1 cellular context compared by ENCODE assay signal in the genomic region with DNA sequence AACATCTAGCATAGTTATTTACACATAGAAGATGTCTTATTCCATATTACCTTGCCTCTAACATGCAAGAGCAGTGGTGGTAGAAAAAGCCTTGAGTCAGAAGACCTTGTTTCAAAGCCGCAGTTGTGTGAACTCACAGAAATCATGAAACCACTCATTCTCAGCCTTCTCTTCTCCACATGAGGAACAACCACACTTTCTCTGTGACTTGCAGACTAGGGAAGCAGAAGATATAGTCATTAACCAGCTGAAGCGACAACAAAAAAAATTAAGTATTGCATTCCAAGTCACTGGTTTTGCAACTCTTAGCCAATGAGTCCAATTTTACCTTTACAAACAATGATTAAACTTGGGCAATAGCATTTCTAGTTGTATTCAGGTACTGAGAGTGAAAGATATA.
TF ChIP-seq lines count a peak whose summit lies in the region.

No MANE protein-coding gene starts in this region.

TF ChIP-seq in HepG2, 621 proteins besides CTCF, POLR2A, EP300 and RAD21 (continued from another document):
- TF ChIP-seq, protein P1, sequence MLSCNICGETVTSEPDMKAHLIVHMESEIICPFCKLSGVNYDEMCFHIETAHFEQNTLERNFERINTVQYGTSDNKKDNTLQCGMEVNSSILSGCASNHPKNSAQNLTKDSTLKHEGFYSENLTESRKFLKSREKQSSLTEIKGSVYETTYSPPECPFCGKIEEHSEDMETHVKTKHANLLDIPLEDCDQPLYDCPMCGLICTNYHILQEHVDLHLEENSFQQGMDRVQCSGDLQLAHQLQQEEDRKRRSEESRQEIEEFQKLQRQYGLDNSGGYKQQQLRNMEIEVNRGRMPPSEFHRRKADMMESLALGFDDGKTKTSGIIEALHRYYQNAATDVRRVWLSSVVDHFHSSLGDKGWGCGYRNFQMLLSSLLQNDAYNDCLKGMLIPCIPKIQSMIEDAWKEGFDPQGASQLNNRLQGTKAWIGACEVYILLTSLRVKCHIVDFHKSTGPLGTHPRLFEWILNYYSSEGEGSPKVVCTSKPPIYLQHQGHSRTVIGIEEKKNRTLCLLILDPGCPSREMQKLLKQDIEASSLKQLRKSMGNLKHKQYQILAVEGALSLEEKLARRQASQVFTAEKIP (CRISPR knock-in tag; IDR thresholded peaks at IDR 0.05; ENCODE audit: borderline replicate concordance): no peak
- TF ChIP-seq THYN1 (CRISPR knock-in tag; IDR thresholded peaks at IDR 0.05; ENCODE audit: borderline replicate concordance, low read depth): no peak
- no peak for TF ChIP-seq ATRX (CRISPR knock-in tag; IDR thresholded peaks at IDR 0.05; ENCODE audit: borderline replicate concordance)
- no peak for TF ChIP-seq ZNF24 (IDR thresholded peaks at IDR 0.05)
